ENCODE assay signal across 1 cellular context in the genomic region with DNA sequence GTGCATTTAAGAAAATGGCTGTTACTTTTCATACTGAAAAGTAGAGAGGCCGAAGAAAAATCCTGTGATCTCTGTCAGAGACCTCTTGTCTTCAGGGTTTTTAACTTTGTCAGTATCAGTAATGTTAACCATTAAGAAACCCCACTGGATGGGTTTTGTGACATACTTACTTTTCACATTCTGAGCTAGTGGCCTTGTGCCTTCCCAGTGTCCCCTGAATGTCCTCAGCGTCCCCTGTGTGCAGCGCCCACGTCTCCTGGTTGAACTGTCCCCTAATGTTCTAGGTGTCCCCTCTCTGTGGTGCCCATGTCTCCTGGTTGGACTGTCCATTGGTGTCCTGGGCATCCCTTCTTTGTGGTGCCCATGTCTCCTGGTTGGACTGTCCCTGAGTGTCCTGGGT.
TF ChIP-seq lines count a peak whose summit lies in the region.

No MANE protein-coding gene starts in this region.

TF ChIP-seq in HepG2, 621 proteins besides CTCF, POLR2A, EP300 and RAD21:
- TF ChIP-seq ZNF546 (CRISPR knock-in tag; conservative IDR thresholded peaks at IDR 0.05): 0 out of 2 replicates have a peak, but pooled peaks have one; percentile 52
- TF ChIP-seq RAD51 (IDR thresholded peaks at IDR 0.05; ENCODE audit: borderline replicate concordance): no peak
- TF ChIP-seq, protein P1, sequence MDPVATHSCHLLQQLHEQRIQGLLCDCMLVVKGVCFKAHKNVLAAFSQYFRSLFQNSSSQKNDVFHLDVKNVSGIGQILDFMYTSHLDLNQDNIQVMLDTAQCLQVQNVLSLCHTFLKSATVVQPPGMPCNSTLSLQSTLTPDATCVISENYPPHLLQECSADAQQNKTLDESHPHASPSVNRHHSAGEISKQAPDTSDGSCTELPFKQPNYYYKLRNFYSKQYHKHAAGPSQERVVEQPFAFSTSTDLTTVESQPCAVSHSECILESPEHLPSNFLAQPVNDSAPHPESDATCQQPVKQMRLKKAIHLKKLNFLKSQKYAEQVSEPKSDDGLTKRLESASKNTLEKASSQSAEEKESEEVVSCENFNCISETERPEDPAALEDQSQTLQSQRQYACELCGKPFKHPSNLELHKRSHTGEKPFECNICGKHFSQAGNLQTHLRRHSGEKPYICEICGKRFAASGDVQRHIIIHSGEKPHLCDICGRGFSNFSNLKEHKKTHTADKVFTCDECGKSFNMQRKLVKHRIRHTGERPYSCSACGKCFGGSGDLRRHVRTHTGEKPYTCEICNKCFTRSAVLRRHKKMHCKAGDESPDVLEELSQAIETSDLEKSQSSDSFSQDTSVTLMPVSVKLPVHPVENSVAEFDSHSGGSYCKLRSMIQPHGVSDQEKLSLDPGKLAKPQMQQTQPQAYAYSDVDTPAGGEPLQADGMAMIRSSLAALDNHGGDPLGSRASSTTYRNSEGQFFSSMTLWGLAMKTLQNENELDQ (CRISPR knock-in tag; IDR thresholded peaks at IDR 0.05; ENCODE audit: borderline replicate concordance): no peak
- no peak for TF ChIP-seq NR2F6 (IDR thresholded peaks at IDR 0.05)
- no peak for TF ChIP-seq NR2F6 (CRISPR knock-in tag; IDR thresholded peaks at IDR 0.05)
- TF ChIP-seq, protein P2, sequence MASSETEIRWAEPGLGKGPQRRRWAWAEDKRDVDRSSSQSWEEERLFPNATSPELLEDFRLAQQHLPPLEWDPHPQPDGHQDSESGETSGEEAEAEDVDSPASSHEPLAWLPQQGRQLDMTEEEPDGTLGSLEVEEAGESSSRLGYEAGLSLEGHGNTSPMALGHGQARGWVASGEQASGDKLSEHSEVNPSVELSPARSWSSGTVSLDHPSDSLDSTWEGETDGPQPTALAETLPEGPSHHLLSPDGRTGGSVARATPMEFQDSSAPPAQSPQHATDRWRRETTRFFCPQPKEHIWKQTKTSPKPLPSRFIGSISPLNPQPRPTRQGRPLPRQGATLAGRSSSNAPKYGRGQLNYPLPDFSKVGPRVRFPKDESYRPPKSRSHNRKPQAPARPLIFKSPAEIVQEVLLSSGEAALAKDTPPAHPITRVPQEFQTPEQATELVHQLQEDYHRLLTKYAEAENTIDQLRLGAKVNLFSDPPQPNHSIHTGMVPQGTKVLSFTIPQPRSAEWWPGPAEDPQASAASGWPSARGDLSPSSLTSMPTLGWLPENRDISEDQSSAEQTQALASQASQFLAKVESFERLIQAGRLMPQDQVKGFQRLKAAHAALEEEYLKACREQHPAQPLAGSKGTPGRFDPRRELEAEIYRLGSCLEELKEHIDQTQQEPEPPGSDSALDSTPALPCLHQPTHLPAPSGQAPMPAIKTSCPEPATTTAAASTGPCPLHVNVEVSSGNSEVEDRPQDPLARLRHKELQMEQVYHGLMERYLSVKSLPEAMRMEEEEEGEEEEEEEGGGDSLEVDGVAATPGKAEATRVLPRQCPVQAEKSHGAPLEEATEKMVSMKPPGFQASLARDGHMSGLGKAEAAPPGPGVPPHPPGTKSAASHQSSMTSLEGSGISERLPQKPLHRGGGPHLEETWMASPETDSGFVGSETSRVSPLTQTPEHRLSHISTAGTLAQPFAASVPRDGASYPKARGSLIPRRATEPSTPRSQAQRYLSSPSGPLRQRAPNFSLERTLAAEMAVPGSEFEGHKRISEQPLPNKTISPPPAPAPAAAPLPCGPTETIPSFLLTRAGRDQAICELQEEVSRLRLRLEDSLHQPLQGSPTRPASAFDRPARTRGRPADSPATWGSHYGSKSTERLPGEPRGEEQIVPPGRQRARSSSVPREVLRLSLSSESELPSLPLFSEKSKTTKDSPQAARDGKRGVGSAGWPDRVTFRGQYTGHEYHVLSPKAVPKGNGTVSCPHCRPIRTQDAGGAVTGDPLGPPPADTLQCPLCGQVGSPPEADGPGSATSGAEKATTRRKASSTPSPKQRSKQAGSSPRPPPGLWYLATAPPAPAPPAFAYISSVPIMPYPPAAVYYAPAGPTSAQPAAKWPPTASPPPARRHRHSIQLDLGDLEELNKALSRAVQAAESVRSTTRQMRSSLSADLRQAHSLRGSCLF (CRISPR knock-in tag; IDR thresholded peaks at IDR 0.05; ENCODE audit: borderline replicate concordance): no peak
- TF ChIP-seq POLR2G (IDR thresholded peaks at IDR 0.05; ENCODE audit: low read depth, low read length): no peak
- TF ChIP-seq ZNF670 (CRISPR knock-in tag; IDR thresholded peaks at IDR 0.05; ENCODE audit: borderline replicate concordance): 0 out of 2 replicates have a peak, but pooled peaks have one; percentile 5
- no peak for TF ChIP-seq ZNF547 (CRISPR knock-in tag; IDR thresholded peaks at IDR 0.05)
- TF ChIP-seq, protein P3, sequence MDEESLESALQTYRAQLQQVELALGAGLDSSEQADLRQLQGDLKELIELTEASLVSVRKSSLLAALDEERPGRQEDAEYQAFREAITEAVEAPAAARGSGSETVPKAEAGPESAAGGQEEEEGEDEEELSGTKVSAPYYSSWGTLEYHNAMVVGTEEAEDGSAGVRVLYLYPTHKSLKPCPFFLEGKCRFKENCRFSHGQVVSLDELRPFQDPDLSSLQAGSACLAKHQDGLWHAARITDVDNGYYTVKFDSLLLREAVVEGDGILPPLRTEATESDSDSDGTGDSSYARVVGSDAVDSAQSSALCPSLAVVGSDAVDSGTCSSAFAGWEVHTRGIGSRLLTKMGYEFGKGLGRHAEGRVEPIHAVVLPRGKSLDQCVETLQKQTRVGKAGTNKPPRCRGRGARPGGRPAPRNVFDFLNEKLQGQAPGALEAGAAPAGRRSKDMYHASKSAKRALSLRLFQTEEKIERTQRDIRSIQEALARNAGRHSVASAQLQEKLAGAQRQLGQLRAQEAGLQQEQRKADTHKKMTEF (CRISPR knock-in tag; IDR thresholded peaks at IDR 0.05): no peak
- TF ChIP-seq FOSL2 (CRISPR knock-in tag; IDR thresholded peaks at IDR 0.05): no peak
- TF ChIP-seq FOXC1 (CRISPR knock-in tag; IDR thresholded peaks at IDR 0.05; ENCODE audit: borderline replicate concordance): no peak
- TF ChIP-seq, protein P4, sequence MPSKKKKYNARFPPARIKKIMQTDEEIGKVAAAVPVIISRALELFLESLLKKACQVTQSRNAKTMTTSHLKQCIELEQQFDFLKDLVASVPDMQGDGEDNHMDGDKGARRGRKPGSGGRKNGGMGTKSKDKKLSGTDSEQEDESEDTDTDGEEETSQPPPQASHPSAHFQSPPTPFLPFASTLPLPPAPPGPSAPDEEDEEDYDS (CRISPR knock-in tag; IDR thresholded peaks at IDR 0.05): no peak
- TF ChIP-seq, protein P5, sequence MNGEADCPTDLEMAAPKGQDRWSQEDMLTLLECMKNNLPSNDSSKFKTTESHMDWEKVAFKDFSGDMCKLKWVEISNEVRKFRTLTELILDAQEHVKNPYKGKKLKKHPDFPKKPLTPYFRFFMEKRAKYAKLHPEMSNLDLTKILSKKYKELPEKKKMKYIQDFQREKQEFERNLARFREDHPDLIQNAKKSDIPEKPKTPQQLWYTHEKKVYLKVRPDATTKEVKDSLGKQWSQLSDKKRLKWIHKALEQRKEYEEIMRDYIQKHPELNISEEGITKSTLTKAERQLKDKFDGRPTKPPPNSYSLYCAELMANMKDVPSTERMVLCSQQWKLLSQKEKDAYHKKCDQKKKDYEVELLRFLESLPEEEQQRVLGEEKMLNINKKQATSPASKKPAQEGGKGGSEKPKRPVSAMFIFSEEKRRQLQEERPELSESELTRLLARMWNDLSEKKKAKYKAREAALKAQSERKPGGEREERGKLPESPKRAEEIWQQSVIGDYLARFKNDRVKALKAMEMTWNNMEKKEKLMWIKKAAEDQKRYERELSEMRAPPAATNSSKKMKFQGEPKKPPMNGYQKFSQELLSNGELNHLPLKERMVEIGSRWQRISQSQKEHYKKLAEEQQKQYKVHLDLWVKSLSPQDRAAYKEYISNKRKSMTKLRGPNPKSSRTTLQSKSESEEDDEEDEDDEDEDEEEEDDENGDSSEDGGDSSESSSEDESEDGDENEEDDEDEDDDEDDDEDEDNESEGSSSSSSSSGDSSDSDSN (CRISPR knock-in tag; IDR thresholded peaks at IDR 0.05): no peak
